In genomic region chr20:49712918-49713778, GRCh38 we compare ENCODE assay signal across 8 cellular contexts. TPM values are rescaled to one million over a fixed set of nuclear protein-coding genes. Genes with fewer than 3 reads are reported as not detected.
DNase-seq lines count a peak whose midpoint lies in the region; ATAC-seq and TF ChIP-seq lines count a peak whose summit lies in the region.

No MANE protein-coding gene starts in this region.

- intact Hi-C loops in activated B cell treated with CpG ODN at 0.5 μM for 24 hours (cut with micrococcal nuclease): loop anchor here (1.0 to 5.0 kb wide), 8 partner anchors 14 to 204 kb away; partner anchors contain the start of genes SLC9A8 and SPATA2

- H3K4me3 ChIP-seq in Jurkat, Clone E6-1 (ENCODE audit: low read length): peak overlapping the region; percentile 74
- H3K4me3 ChIP-seq in effector memory CD4-positive, alpha-beta T cell (ENCODE audit: insufficient read depth, low read depth, low read length, poor library complexity, severe bottlenecking): peak overlapping the region; percentile 89

- CTCF ChIA-PET in activated B cell treated with CpG ODN at 0.5 μM for 24 hours (lab: Charles Lee): interaction anchor here (1.2 to 1.7 kb wide), 2 partner anchors 103 to 105 kb away, joined by 3 to 5 read pairs; no protein-coding TSS in a partner anchor

- no peaks in the 10 kb centered on the region for H3K27me3 ChIP-seq in effector memory CD4-positive, alpha-beta T cell (replicated peaks; ENCODE audit: control insufficient read depth, insufficient read depth, low read length, poor library complexity, severe bottlenecking)

- no peaks in the 10 kb centered on the region for H3K36me3 ChIP-seq in effector memory CD4-positive, alpha-beta T cell (ENCODE audit: control insufficient read depth, insufficient read depth, low read length)

- TF ChIP-seq CTCF in activated B cell treated with CpG ODN at 0.5 μM for 24 hours (IDR thresholded peaks at IDR 0.05): no peak

- peaks cover 41% of the 10 kb centered on the region for H3K36me3 Mint-ChIP-seq in activated B cell treated with CpG ODN at 0.5 μM for 24 hours (ENCODE audit: low read depth)

- no peaks in the 10 kb centered on the region for H3K9me3 Mint-ChIP-seq in activated B cell treated with CpG ODN at 0.5 μM for 24 hours

- H3K4me1 Mint-ChIP-seq in activated B cell treated with CpG ODN at 0.5 μM for 24 hours: peaks cover 57% of the 10 kb centered on the region

- H3K9me3 ChIP-seq in effector memory CD4-positive, alpha-beta T cell (ENCODE audit: control insufficient read depth, low read length): no peaks in the 10 kb centered on the region

- H3K27ac ChIP-seq in effector memory CD4-positive, alpha-beta T cell (ENCODE audit: insufficient read depth, low read length, poor library complexity, severe bottlenecking): peak overlapping the region; percentile 64
- peak overlapping the region; percentile 15 for H3K27ac ChIP-seq in temporal lobe (ENCODE audit: low read depth, low read length)

- ATAC-seq in GM21576 (IDR thresholded peaks at IDR 0.05; ENCODE audit: unreplicated experiment) (peak; percentile 36), activated B cell treated with CpG ODN at 0.5 μM for 24 hours (ENCODE audit: low read depth) (peak; percentile 72)

- POLR2A ChIA-PET in activated B cell treated with CpG ODN at 0.5 μM for 24 hours (lab: Charles Lee): interaction anchor here (0.6 to 7.1 kb wide), 14 partner anchors 11 to 1017 kb away, joined by 3 to 55 read pairs (median 5); partner anchors contain the start of gene SLC9A8

- peaks cover 13% of the 10 kb centered on the region for H3K4me1 ChIP-seq in effector memory CD4-positive, alpha-beta T cell (ENCODE audit: control insufficient read depth, insufficient read depth, low read length, poor library complexity, severe bottlenecking)

- H3K4me3 Mint-ChIP-seq in activated B cell treated with CpG ODN at 0.5 μM for 24 hours: peak overlapping the region; percentile 96

- DNase-seq in Daoy (ENCODE audit: low read depth) (peak; percentile 40), activated B cell treated with CpG ODN at 0.5 μM for 24 hours (no peak), mesenteric fat pad (ENCODE audit: low spot score) (peak; percentile 90), islet precursor cell (no peak)
- no peak for DNase-seq in Jurkat, Clone E6-1 (ENCODE audit: low read depth, low spot score)
- DNase-seq in effector memory CD4-positive, alpha-beta T cell: peak in 2 of 3 donors; percentile 11 to 32

- peak overlapping the region; percentile 94 for H3K27ac Mint-ChIP-seq in activated B cell treated with CpG ODN at 0.5 μM for 24 hours

- no peaks in the 10 kb centered on the region for H3K27me3 Mint-ChIP-seq in activated B cell treated with CpG ODN at 0.5 μM for 24 hours

RNA-seq across cellular contexts. Expression of gene B4GALT5, which starts 0.5 kb away (rescaled TPM):
- 18.2 and 19.8 TPM in 2 replicates for total RNA-seq in Daoy (2014; rRNA removed; shearing (Covaris generic))
- polyA plus RNA-seq in Jurkat, Clone E6-1 (2012; ENCODE audit: insufficient read depth, insufficient read length): 10.1 TPM
- total RNA-seq in activated B cell treated with CpG ODN at 0.5 μM for 24 hours: 70.6 and 72.9 TPM in 2 replicates
- total RNA-seq in mesenteric fat pad: 54.2 TPM
- 61.5 TPM for total RNA-seq in temporal lobe

Comparison
In these comparisons a context has a peak if more than half of its experiments do, and no peak if none do; other contexts are left out.
1. DNase-seq: peak in Daoy (single experiment), effector memory CD4-positive, alpha-beta T cell (2 of 3) and mesenteric fat pad (single experiment); none in Jurkat, Clone E6-1 (single experiment), activated B cell treated with CpG ODN at 0.5 μM for 24 hours (single experiment) and islet precursor cell (single experiment).